In the genomic region with DNA sequence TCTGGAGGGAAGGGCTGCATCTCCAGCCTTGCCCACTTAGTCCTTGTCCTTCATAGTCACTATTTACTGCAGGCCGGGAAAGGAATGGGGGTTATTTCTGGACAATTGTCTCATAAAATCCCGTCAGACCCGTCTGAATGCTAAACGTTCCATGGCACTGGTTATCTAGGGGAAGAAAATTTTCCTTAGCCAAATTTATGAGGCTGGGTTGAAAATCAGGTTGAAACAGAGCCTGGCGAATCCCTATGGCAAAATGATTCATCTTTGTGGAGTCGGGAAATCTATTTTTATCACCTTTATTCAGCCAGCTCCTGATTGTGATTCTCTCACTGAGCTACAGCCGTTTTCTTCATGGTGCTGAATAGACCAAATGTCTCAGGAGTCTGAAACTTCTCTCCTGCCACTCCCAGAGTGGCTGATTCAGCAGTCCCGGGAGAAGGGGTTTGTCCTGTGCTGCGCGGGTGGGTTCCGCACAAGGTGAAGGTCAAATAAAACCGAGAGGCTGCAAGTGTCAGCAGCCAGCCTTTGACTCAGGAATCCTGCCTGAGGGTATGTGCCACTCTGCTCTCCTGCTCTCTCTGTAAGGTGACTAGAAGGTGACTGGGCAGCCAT, we compare ENCODE assay signal across 10 cellular contexts. TPM values are rescaled to one million over a fixed set of nuclear protein-coding genes. Genes with fewer than 3 reads are reported as not detected.
A peak's percentile ranks its signal among the peaks of the same experiment; 100 is the strongest.
DNase-seq lines count a peak whose midpoint lies in the region; ATAC-seq and TF ChIP-seq lines count a peak whose summit lies in the region.
"Had no signal": no experiment of that assay in that cellular context is flagged by ENCODE, and none has a peak within 500 bp of the region (broad histone marks: within the 10 kb centered on the region; RNA-seq: fewer than 3 reads in every experiment).

No MANE protein-coding gene starts in this region.

- H3K4ac ChIP-seq in mesenchymal stem cell (ENCODE audit: low read depth in 1 of 2, low read length in 2 of 2), result no peak overlapping the region

- H4K91ac ChIP-seq in mesenchymal stem cell (ENCODE audit: low read length), result no peak overlapping the region

- H4K8ac ChIP-seq in mesenchymal stem cell (ENCODE audit: low read length), result no peak overlapping the region

- CTCF ChIA-PET in OCI-LY7 (lab: Charles Lee; ENCODE audit: unreplicated experiment), result no interaction called here

- no peak overlapping the region for H3K4me2 ChIP-seq in mesenchymal stem cell (ENCODE audit: low read length, poor library complexity, severe bottlenecking)
- no peak overlapping the region for H3K4me2 ChIP-seq in OCI-LY7 (ENCODE audit: low read length)

- peak overlapping the region; percentile 67 for H3K9ac ChIP-seq in mesenchymal stem cell (ENCODE audit: low read length)

- H3K36me3 ChIP-seq in mesenchymal stem cell (ENCODE audit: control insufficient read depth in 1 of 2, insufficient read depth in 2 of 2, low read depth in 1 of 2, low read length in 2 of 2), result no peaks in the 10 kb centered on the region
- H3K36me3 ChIP-seq in thoracic aorta, result no peaks in the 10 kb centered on the region
- no peaks in the 10 kb centered on the region for H3K36me3 ChIP-seq in OCI-LY7 (ENCODE audit: insufficient read depth, low read length)

- H2BK120ac ChIP-seq in mesenchymal stem cell (ENCODE audit: low read depth, low read length), result no peak overlapping the region

- no peak overlapping the region for H3K14ac ChIP-seq in mesenchymal stem cell (ENCODE audit: low read length in 2 of 2)

- no peak overlapping the region for H2AK5ac ChIP-seq in mesenchymal stem cell (ENCODE audit: low read length, severe bottlenecking)

- POLR2A ChIA-PET in OCI-LY7 (lab: Charles Lee), result interaction anchor here (0.6 kb wide), 1 partner anchor 230 kb away, joined by 3 read pairs; no protein-coding TSS in a partner anchor

- H4K20me1 ChIP-seq in OCI-LY7 (ENCODE audit: insufficient read depth, low read length), result no peaks in the 10 kb centered on the region

- H2BK15ac ChIP-seq in mesenchymal stem cell (ENCODE audit: low read depth, poor library complexity, severe bottlenecking), result no peak overlapping the region

- peak; percentile 51 for ATAC-seq in thoracic aorta (ENCODE audit: insufficient number of reproducible peaks, low FRiP score, low read depth)

- no peaks in the 10 kb centered on the region for H3K79me2 ChIP-seq in OCI-LY7 (ENCODE audit: insufficient read depth, low read depth, low read length)

- H3K9me2 ChIP-seq in OCI-LY7 (ENCODE audit: insufficient read depth, low read length), result no peaks in the 10 kb centered on the region

- H3K23ac ChIP-seq in mesenchymal stem cell (ENCODE audit: low read length in 2 of 2), result no peak overlapping the region

- no TSS peak for BruUV-seq in OCI-LY7 (replicated peaks; lab: Mats Ljungman, UMichigan)

- 81% methylated on average over 12 of the region's 12 CpGs for WGBS in mesenchymal stem cell

- H2BK5ac ChIP-seq in mesenchymal stem cell (ENCODE audit: low read depth, low read length, poor library complexity, severe bottlenecking), result no peak overlapping the region

- intact Hi-C loops in dorsolateral prefrontal cortex (cut with DNase I), result no loop called here
- intact Hi-C loops in OCI-LY7 (cut with micrococcal nuclease; ENCODE audit: unreplicated experiment), result no loop called here

- H3K27me3 ChIP-seq in dorsolateral prefrontal cortex (no peaks in the 10 kb centered on the region), mesenchymal stem cell (ENCODE audit: control insufficient read depth in 1 of 2, insufficient read depth in 1 of 2, low read length in 2 of 2) (peaks cover 0 to 7% of the 10 kb centered on the region in 2 experiments), thoracic aorta (replicated peaks; ENCODE audit: insufficient read depth) (no peaks in the 10 kb centered on the region)

- H3K4me1 ChIP-seq in mesenchymal stem cell (ENCODE audit: control insufficient read depth, insufficient read depth, low read depth, low read length) (peaks cover 3% of the 10 kb centered on the region), thoracic aorta (ENCODE audit: control insufficient read depth in 1 of 2, low read depth in 2 of 2) (peaks cover 60 to 94% of the 10 kb centered on the region in 2 donors), OCI-LY7 (ENCODE audit: insufficient read depth, low read length, poor library complexity, severe bottlenecking) (no peaks in the 10 kb centered on the region)

- H2BK12ac ChIP-seq in mesenchymal stem cell (ENCODE audit: low read length in 2 of 2), result peak overlapping the region; percentile 5 to 42

- peak overlapping the region in 55 of 59 donors; percentile 12 to 90 (median 76) for H3K27ac ChIP-seq in dorsolateral prefrontal cortex
- H3K27ac ChIP-seq in mesenchymal stem cell (ENCODE audit: low read length, poor library complexity, severe bottlenecking), result no peak overlapping the region
- H3K27ac ChIP-seq in thoracic aorta, result peak overlapping the region; percentile 82 to 90
- no peak overlapping the region for H3K27ac ChIP-seq in OCI-LY7 (ENCODE audit: low read depth, low read length, poor library complexity, severe bottlenecking)

- peak; percentile 35 for DNase-seq in LHCN-M2 (ENCODE audit: low read depth)
- DNase-seq in dorsolateral prefrontal cortex, result no peak
- no peak for DNase-seq in mesenchymal stem cell
- DNase-seq in thoracic aorta (ENCODE audit: low spot score), result no peak
- DNase-seq in activated CD8-positive, alpha-beta memory T cell treated with anti-CD3 and anti-CD28 coated beads for 24 hours, result no peak
- DNase-seq in UCSD-AML1 (lab: John Stamatoyannopoulos, UW; ENCODE audit: unreplicated experiment), result no peak
- DNase-seq in activated T-cell treated with anti-CD3 and anti-CD28 coated beads, Interleukin-2, amount 50 U/mL, for 48 hours, result no peak
- DNase-seq in OCI-LY7 (ENCODE audit: low spot score), result no peak
- DNase-seq: activated effector memory CD4-positive, alpha-beta T cell treated with Interleukin-2 at 50 U/mL for 16 hours; NCI-H1436 had no signal

- H3K18ac ChIP-seq in mesenchymal stem cell (ENCODE audit: low read depth in 1 of 2, low read length in 2 of 2), result no peak overlapping the region

- TF ChIP-seq CTCF in dorsolateral prefrontal cortex (IDR thresholded peaks at IDR 0.05 in 54 of 56, conservative IDR thresholded peaks at IDR 0.05 in 2 of 56; ENCODE audit: low read depth in 1 of 56, partially characterized antibody in 56 of 56) (no peak), thoracic aorta (IDR thresholded peaks at IDR 0.05) (no peak), OCI-LY7 (conservative IDR thresholded peaks at IDR 0.05; ENCODE audit: low read length) (no peak)

- H3K79me1 ChIP-seq in mesenchymal stem cell (replicated peaks; ENCODE audit: low read length, poor library complexity, severe bottlenecking), result no peaks in the 10 kb centered on the region

- H3K4me3 ChIP-seq in dorsolateral prefrontal cortex, result peak overlapping the region in 39 of 59 donors; percentile 0 to 44 (median 26)
- peak overlapping the region in 1 of 2 experiments; percentile 53 for H3K4me3 ChIP-seq in mesenchymal stem cell (ENCODE audit: insufficient read depth in 1 of 2, low read depth in 1 of 2, low read length in 2 of 2)
- peak overlapping the region; percentile 65 for H3K4me3 ChIP-seq in thoracic aorta
- no peak overlapping the region for H3K4me3 ChIP-seq in OCI-LY7 (ENCODE audit: low read depth, low read length, poor library complexity, severe bottlenecking)

- no peaks in the 10 kb centered on the region for H3K9me3 ChIP-seq in mesenchymal stem cell (ENCODE audit: control insufficient read depth, low read length)
- H3K9me3 ChIP-seq in thoracic aorta, result no peaks in the 10 kb centered on the region
- no peaks in the 10 kb centered on the region for H3K9me3 ChIP-seq in OCI-LY7 (ENCODE audit: low read length)

- H2AFZ ChIP-seq in mesenchymal stem cell (ENCODE audit: low read depth, low read length) (no peak overlapping the region), OCI-LY7 (ENCODE audit: low read length) (no peak overlapping the region)

RNA-seq across cellular contexts. Expression of gene LIMCH1, which starts 1.0 kb away (rescaled TPM):
- total RNA-seq in LHCN-M2 (2014; rRNA removed), result 5.1 and 6.9 TPM in 2 replicates
- polyA plus RNA-seq in LHCN-M2 (2012), result 11.0 TPM
- 100 to 1,000 TPM; 126 to 357 (median 196) TPM for total RNA-seq in dorsolateral prefrontal cortex
- 30.9 TPM for polyA plus RNA-seq in mesenchymal stem cell (2013, experiment 1 of 2)
- polyA plus RNA-seq in mesenchymal stem cell (2013, experiment 2 of 2), result 33.6 TPM
- 100 to 1,000 TPM in 1 of 2 donors, 10 to 100 TPM in 1; 95.3 to 158 TPM for total RNA-seq in thoracic aorta
- not detected in 2 replicates for total RNA-seq in OCI-LY7 (2014; rRNA removed; shearing (Covaris generic))
- total RNA-seq in OCI-LY7 (2022), result not detected in 2 replicates

Comparison
In these comparisons a context has a peak if more than half of its experiments do, and no peak if none do; other contexts are left out.
1. H3K27ac ChIP-seq: peak in dorsolateral prefrontal cortex (55 of 59) and thoracic aorta (2 of 2); none in mesenchymal stem cell (single experiment) and OCI-LY7 (single experiment).
2. RNA of gene LIMCH1, which starts 1.0 kb away (total RNA-seq): 126 to 357 TPM in dorsolateral prefrontal cortex and 95.3 to 158 TPM in thoracic aorta; 5.1 to 6.9 TPM in LHCN-M2 and not detected in OCI-LY7; every median in the first group is over 10 times any median in the second.